8 cellular contexts compared by ENCODE assay signal in genomic region chr1:248822148-248823032, GRCh38. TPM values are rescaled to one million over a fixed set of nuclear protein-coding genes. Genes with fewer than 3 reads are reported as not detected.
DNase-seq lines count a peak whose midpoint lies in the region; ATAC-seq and TF ChIP-seq lines count a peak whose summit lies in the region.

No MANE protein-coding gene starts in this region.

- H3K27ac ChIP-seq in HL-60 (replicated peaks) (peak overlapping the region; percentile 26), psoas muscle (peak overlapping the region; percentile 95), esophagus muscularis mucosa (replicated peaks in 1 of 4) (no peak overlapping the region)

- no peak overlapping the region for H3K27ac Mint-ChIP-seq in T-helper 2 cell treated with Interferon-gamma antibody and Interleukin-4, amounts not matched to agents 5 μg/mL and 100 μg/mL, for 36 hours
- H3K27ac Mint-ChIP-seq in central memory CD8-positive, alpha-beta T cell (ENCODE audit: low read depth) = peak overlapping the region; percentile 64

- no peak for TF ChIP-seq EP300 in esophagus muscularis mucosa (IDR thresholded peaks at IDR 0.05)

- ATAC-seq in central memory CD8-positive, alpha-beta T cell (replicated peaks; ENCODE audit: extremely low read depth, poor library complexity, severe bottlenecking) = no peak
- peak in 3 of 4 donors; percentile 6 to 25 (median 25) for ATAC-seq in psoas muscle
- no peak for ATAC-seq in GM18520 (IDR thresholded peaks at IDR 0.05; ENCODE audit: unreplicated experiment)

- H3K4me3 ChIP-seq in HL-60 (replicated peaks; ENCODE audit: insufficient read depth, low read length) = no peak overlapping the region; the same call in 1 of the 2 replicates
- H3K4me3 ChIP-seq in psoas muscle = peak overlapping the region; percentile 83
- peak overlapping the region in 1 of 4 donors; percentile 13 for H3K4me3 ChIP-seq in esophagus muscularis mucosa

- H3K4me3 Mint-ChIP-seq in T-helper 2 cell treated with Interferon-gamma antibody and Interleukin-4, amounts not matched to agents 5 μg/mL and 100 μg/mL, for 36 hours = peak overlapping the region; percentile 99
- peak overlapping the region; percentile 98 for H3K4me3 Mint-ChIP-seq in central memory CD8-positive, alpha-beta T cell

- TF ChIP-seq CTCF in HL-60 (IDR thresholded peaks at IDR 0.05; ENCODE audit: insufficient read depth, low read length) (no peak), psoas muscle (IDR thresholded peaks at IDR 0.05) (no peak), esophagus muscularis mucosa (IDR thresholded peaks at IDR 0.05) (no peak)

- 59 to 75% (median 62%) methylated on average over 15 of the region's 15 CpGs for WGBS in psoas muscle, 3 donors
- 77% methylated on average over 15 of the region's 15 CpGs for WGBS in esophagus muscularis mucosa

- no peaks in the 10 kb centered on the region for H3K27me3 Mint-ChIP-seq in T-helper 2 cell treated with Interferon-gamma antibody and Interleukin-4, amounts not matched to agents 5 μg/mL and 100 μg/mL, for 36 hours (ENCODE audit: low read depth)
- no peaks in the 10 kb centered on the region for H3K27me3 Mint-ChIP-seq in central memory CD8-positive, alpha-beta T cell

- H3K4me1 ChIP-seq in psoas muscle (peaks cover 57% of the 10 kb centered on the region), esophagus muscularis mucosa (peaks cover 59 to 79% (median 75%) of the 10 kb centered on the region in 4 donors)

- TF ChIP-seq POLR2A in esophagus muscularis mucosa (IDR thresholded peaks at IDR 0.05; ENCODE audit: low read depth) = no peak

- H3K9me3 Mint-ChIP-seq in T-helper 2 cell treated with Interferon-gamma antibody and Interleukin-4, amounts not matched to agents 5 μg/mL and 100 μg/mL, for 36 hours = no peaks in the 10 kb centered on the region
- no peaks in the 10 kb centered on the region for H3K9me3 Mint-ChIP-seq in central memory CD8-positive, alpha-beta T cell

- H3K9me3 ChIP-seq in psoas muscle = no peaks in the 10 kb centered on the region
- no peaks in the 10 kb centered on the region for H3K9me3 ChIP-seq in esophagus muscularis mucosa

- H3K27me3 ChIP-seq in HL-60 (ENCODE audit: insufficient read depth, poor library complexity, severe bottlenecking) = no peaks in the 10 kb centered on the region
- H3K27me3 ChIP-seq in psoas muscle (ENCODE audit: insufficient read depth in 3 of 3, low read length in 2 of 3) = no peaks in the 10 kb centered on the region
- H3K27me3 ChIP-seq in esophagus muscularis mucosa = no peaks in the 10 kb centered on the region

- H3K36me3 Mint-ChIP-seq in T-helper 2 cell treated with Interferon-gamma antibody and Interleukin-4, amounts not matched to agents 5 μg/mL and 100 μg/mL, for 36 hours (ENCODE audit: low read depth) = peaks cover 43% of the 10 kb centered on the region
- peaks cover 29% of the 10 kb centered on the region for H3K36me3 Mint-ChIP-seq in central memory CD8-positive, alpha-beta T cell (ENCODE audit: insufficient read depth)

- intact Hi-C loops in psoas muscle (cut with DNase I) (no loop called here), esophagus muscularis mucosa (cut with DNase I) (no loop called here)

- DNase-seq in T-helper 2 cell treated with Interferon-gamma antibody and Interleukin-4, amounts not matched to agents 5 μg/mL and 100 μg/mL, for 36 hours (ENCODE audit: low spot score) = no peak
- DNase-seq in T-helper 2 cell (no peak), HL-60 (ENCODE audit: low read depth in 1 of 2, low spot score in 1 of 2) (no peak), psoas muscle (no peak), esophagus muscularis mucosa (ENCODE audit: extremely low spot score) (no peak), OCI-M2 (lab: John Stamatoyannopoulos, UW; ENCODE audit: unreplicated experiment) (no peak)
- no peak for DNase-seq in central memory CD8-positive, alpha-beta T cell (ENCODE audit: low spot score in 2 of 2)

- H3K36me3 ChIP-seq in psoas muscle (ENCODE audit: insufficient read depth in 1 of 2, low read depth in 1 of 2) (peaks cover 0 to 14% of the 10 kb centered on the region in 2 donors), esophagus muscularis mucosa (peaks cover 0 to 44% (median 25%) of the 10 kb centered on the region in 4 donors)

- H3K4me1 Mint-ChIP-seq in T-helper 2 cell treated with Interferon-gamma antibody and Interleukin-4, amounts not matched to agents 5 μg/mL and 100 μg/mL, for 36 hours (ENCODE audit: low read depth) = peaks cover 46% of the 10 kb centered on the region
- H3K4me1 Mint-ChIP-seq in central memory CD8-positive, alpha-beta T cell = peaks cover 90% of the 10 kb centered on the region

RNA-seq across cellular contexts. Expression of gene SH3BP5L, which starts 3.3 kb away (rescaled TPM):
- total RNA-seq in psoas muscle = 10 to 100 TPM; 18.6 to 27.9 (median 24.8) TPM
- polyA plus RNA-seq in psoas muscle = 10 to 100 TPM; 21.1 to 52.7 (median 42.0) TPM
- 10 to 100 TPM; 19.9 to 36.2 (median 28.3) TPM for total RNA-seq in esophagus muscularis mucosa

RNA-seq across cellular contexts. Expression of gene ZNF672, which starts 15.6 kb away (rescaled TPM):
- 10 to 100 TPM; 46.2 to 57.0 (median 48.8) TPM for total RNA-seq in psoas muscle
- 10 to 100 TPM; 25.3 to 51.9 (median 39.5) TPM for polyA plus RNA-seq in psoas muscle
- 10 to 100 TPM; 30.3 to 46.4 (median 39.3) TPM for total RNA-seq in esophagus muscularis mucosa

RNA-seq across cellular contexts. Expression of gene ZNF692, which starts 36.5 kb away (rescaled TPM):
- total RNA-seq in psoas muscle = 10 to 100 TPM; 13.4 to 22.9 (median 16.0) TPM
- polyA plus RNA-seq in psoas muscle = 10 to 100 TPM; 19.6 to 30.8 (median 19.9) TPM
- total RNA-seq in esophagus muscularis mucosa = 10 to 100 TPM; 19.4 to 37.3 (median 30.5) TPM

Comparison
In these comparisons a context has a peak if more than half of its experiments do, and no peak if none do; other contexts are left out.
1. H3K27ac ChIP-seq: peak in HL-60 (single experiment) and psoas muscle (single experiment); none in esophagus muscularis mucosa (0 of 4).
2. ATAC-seq: peak in psoas muscle (3 of 4); none in central memory CD8-positive, alpha-beta T cell (single experiment) and GM18520 (single experiment).